Comparison of ENCODE assay signal across 10 cellular contexts in the genomic region with DNA sequence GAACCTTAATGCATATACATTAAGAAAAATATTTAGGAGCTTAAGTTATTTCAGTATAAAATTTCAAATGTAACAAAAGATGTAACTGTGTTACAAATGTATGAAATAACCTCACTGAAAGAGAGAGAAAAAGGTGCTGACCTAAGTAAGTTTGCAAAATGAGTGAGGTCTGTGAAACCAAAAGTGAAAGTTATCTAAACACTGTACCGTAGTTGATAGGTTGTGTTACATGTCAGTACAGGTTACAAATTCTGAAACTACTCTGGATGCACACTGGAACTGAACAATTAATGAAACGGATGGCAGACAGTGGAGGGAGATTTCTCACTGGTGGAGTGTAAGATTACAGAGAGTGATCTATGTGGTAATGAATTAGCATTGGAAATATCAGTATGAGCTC.
DNase-seq lines count a peak whose midpoint lies in the region; ATAC-seq and TF ChIP-seq lines count a peak whose summit lies in the region.
"Had no signal": no experiment of that assay in that cellular context is flagged by ENCODE, and none has a peak within 500 bp of the region (broad histone marks: within the 10 kb centered on the region; RNA-seq: fewer than 3 reads in every experiment).

No MANE protein-coding gene starts in this region.

- peak; percentile 72 for ATAC-seq in GM19025 (IDR thresholded peaks at IDR 0.05; ENCODE audit: low read depth, unreplicated experiment)
- peak; percentile 85 for ATAC-seq in HG02870 (IDR thresholded peaks at IDR 0.05; ENCODE audit: unreplicated experiment)

- 64% methylated on average over 2 of the region's 2 CpGs for whole genome bisulfite sequencing in mesenchymal stem cell

- no peak for TF ChIP-seq CTCF in RWPE1 (conservative IDR thresholded peaks at IDR 0.05; ENCODE audit: low read depth)

- H4K8ac ChIP-seq in mesenchymal stem cell (ENCODE audit: low read length) = no peak overlapping the region

- no peak overlapping the region for H2AFZ ChIP-seq in mesenchymal stem cell (ENCODE audit: low read depth, low read length)

- no peaks in the 10 kb centered on the region for H3K36me3 Mint-ChIP-seq in activated T-helper 2 cell treated with anti-CD3 and anti-CD28 coated beads, Interferon-gamma antibody, Interleukin-2, Interleukin-4, amounts not matched to agents 10 μg/mL and 5 μg/mL and 100 μg/mL, durations not matched to agents 14 hours and 24 hours and 36 hours (ENCODE audit: low read depth)

- no peak overlapping the region for H4K91ac ChIP-seq in mesenchymal stem cell (ENCODE audit: low read length)

- H3K4me1 ChIP-seq in mesenchymal stem cell (ENCODE audit: control insufficient read depth, insufficient read depth, low read depth, low read length) = no peaks in the 10 kb centered on the region

- no peak overlapping the region for H3K4ac ChIP-seq in mesenchymal stem cell (ENCODE audit: low read depth in 1 of 2, low read length in 2 of 2)

- H3K4me2 ChIP-seq in mesenchymal stem cell (ENCODE audit: low read length, poor library complexity, severe bottlenecking) = no peak overlapping the region

- no peak overlapping the region for H2AK5ac ChIP-seq in mesenchymal stem cell (ENCODE audit: low read length, severe bottlenecking)

- DNase-seq in RWPE1 (ENCODE audit: low spot score) = peak; percentile 31
- no peak for DNase-seq in mesenchymal stem cell
- no peak for DNase-seq in G401 (ENCODE audit: low spot score)
- DNase-seq in activated naive CD4-positive, alpha-beta T cell treated with Interleukin-2 at 50 U/mL for 16 hours = no peak
- DNase-seq in MV-4-11 (lab: John Stamatoyannopoulos, UW) = no peak
- DNase-seq in activated T-helper 2 cell treated with anti-CD3 and anti-CD28 coated beads, Interferon-gamma antibody, Interleukin-2, Interleukin-4, amounts not matched to agents 10 μg/mL and 5 μg/mL and 100 μg/mL, durations not matched to agents 14 hours and 24 hours and 36 hours (ENCODE audit: low spot score) = no peak
- DNase-seq: posterior cingulate gyrus had no signal

- H3K27ac Mint-ChIP-seq in activated T-helper 2 cell treated with anti-CD3 and anti-CD28 coated beads, Interferon-gamma antibody, Interleukin-2, Interleukin-4, amounts not matched to agents 10 μg/mL and 5 μg/mL and 100 μg/mL, durations not matched to agents 14 hours and 24 hours and 36 hours = no peak overlapping the region
- H3K27ac Mint-ChIP-seq: T-helper 1 cell treated with Interleukin-12 subunit alpha and Interleukin-12 subunit beta and Interleukin-4 antibody, amounts not matched to agents 30 μg/mL and 1 μg/mL, for 36 hours had no signal

- H3K4me1 Mint-ChIP-seq in activated T-helper 2 cell treated with anti-CD3 and anti-CD28 coated beads, Interferon-gamma antibody, Interleukin-2, Interleukin-4, amounts not matched to agents 10 μg/mL and 5 μg/mL and 100 μg/mL, durations not matched to agents 14 hours and 24 hours and 36 hours (ENCODE audit: low read depth) = no peaks in the 10 kb centered on the region

- peak overlapping the region; percentile 37 for H3K9ac ChIP-seq in mesenchymal stem cell (ENCODE audit: low read length)

- POLR2A ChIA-PET in RWPE1 (lab: Yijun Ruan, JAX; ENCODE audit: low non-redundant PET) = no interaction called here

- in situ Hi-C loops in G401 (cut with HindIII; ENCODE audit: low sequenced_read_pairs) = no loop called here

- CTCF ChIA-PET in RWPE1 (lab: Yijun Ruan, JAX) = no interaction called here

- intact Hi-C loops in activated T-helper 2 cell treated with anti-CD3 and anti-CD28 coated beads, Interferon-gamma antibody, Interleukin-2, Interleukin-4, amounts not matched to agents 10 μg/mL and 5 μg/mL and 100 μg/mL, durations not matched to agents 14 hours and 24 hours and 36 hours (cut with micrococcal nuclease) = no loop called here

- H2BK5ac ChIP-seq in mesenchymal stem cell (ENCODE audit: low read depth, low read length, poor library complexity, severe bottlenecking) = no peak overlapping the region

- H2BK120ac ChIP-seq in mesenchymal stem cell (ENCODE audit: low read depth, low read length) = no peak overlapping the region

- no peak overlapping the region for H3K14ac ChIP-seq in mesenchymal stem cell (ENCODE audit: low read length in 2 of 2)

- H3K27me3 ChIP-seq in mesenchymal stem cell (ENCODE audit: control insufficient read depth in 1 of 2, insufficient read depth in 1 of 2, low read length in 2 of 2) = no peaks in the 10 kb centered on the region

- H3K27ac ChIP-seq in RWPE1 (no peak overlapping the region), mesenchymal stem cell (ENCODE audit: low read length, poor library complexity, severe bottlenecking) (no peak overlapping the region)

- H3K4me3 Mint-ChIP-seq in activated T-helper 2 cell treated with anti-CD3 and anti-CD28 coated beads, Interferon-gamma antibody, Interleukin-2, Interleukin-4, amounts not matched to agents 10 μg/mL and 5 μg/mL and 100 μg/mL, durations not matched to agents 14 hours and 24 hours and 36 hours (ENCODE audit: low read depth) = no peak overlapping the region
- H3K4me3 Mint-ChIP-seq: T-helper 1 cell treated with Interleukin-12 subunit alpha and Interleukin-12 subunit beta and Interleukin-4 antibody, amounts not matched to agents 30 μg/mL and 1 μg/mL, for 36 hours had no signal

- H3K79me1 ChIP-seq in mesenchymal stem cell (replicated peaks; ENCODE audit: low read length, poor library complexity, severe bottlenecking) = no peaks in the 10 kb centered on the region

- no peak overlapping the region for H2BK12ac ChIP-seq in mesenchymal stem cell (ENCODE audit: low read length in 2 of 2)

- H3K27me3 Mint-ChIP-seq in activated T-helper 2 cell treated with anti-CD3 and anti-CD28 coated beads, Interferon-gamma antibody, Interleukin-2, Interleukin-4, amounts not matched to agents 10 μg/mL and 5 μg/mL and 100 μg/mL, durations not matched to agents 14 hours and 24 hours and 36 hours (ENCODE audit: low read depth) = no peaks in the 10 kb centered on the region

- H3K9me3 ChIP-seq in mesenchymal stem cell (ENCODE audit: control insufficient read depth, low read length) = no peaks in the 10 kb centered on the region

- no peak overlapping the region for H3K23ac ChIP-seq in mesenchymal stem cell (ENCODE audit: low read length in 2 of 2)

- H2BK15ac ChIP-seq in mesenchymal stem cell (ENCODE audit: low read depth, poor library complexity, severe bottlenecking) = no peak overlapping the region

- peaks cover 29% of the 10 kb centered on the region for H3K9me3 Mint-ChIP-seq in activated T-helper 2 cell treated with anti-CD3 and anti-CD28 coated beads, Interferon-gamma antibody, Interleukin-2, Interleukin-4, amounts not matched to agents 10 μg/mL and 5 μg/mL and 100 μg/mL, durations not matched to agents 14 hours and 24 hours and 36 hours
- H3K9me3 Mint-ChIP-seq: T-helper 1 cell treated with Interleukin-12 subunit alpha and Interleukin-12 subunit beta and Interleukin-4 antibody, amounts not matched to agents 30 μg/mL and 1 μg/mL, for 36 hours had no signal

- no peak overlapping the region for H3K18ac ChIP-seq in mesenchymal stem cell (ENCODE audit: low read depth in 1 of 2, low read length in 2 of 2)

- H3K4me3 ChIP-seq in mesenchymal stem cell (ENCODE audit: insufficient read depth in 1 of 2, low read depth in 1 of 2, low read length in 2 of 2) = peak overlapping the region in 1 of 2 experiments; percentile 55

- no peaks in the 10 kb centered on the region for H3K36me3 ChIP-seq in mesenchymal stem cell (ENCODE audit: control insufficient read depth in 1 of 2, insufficient read depth in 2 of 2, low read depth in 1 of 2, low read length in 2 of 2)
